In the genomic region with DNA sequence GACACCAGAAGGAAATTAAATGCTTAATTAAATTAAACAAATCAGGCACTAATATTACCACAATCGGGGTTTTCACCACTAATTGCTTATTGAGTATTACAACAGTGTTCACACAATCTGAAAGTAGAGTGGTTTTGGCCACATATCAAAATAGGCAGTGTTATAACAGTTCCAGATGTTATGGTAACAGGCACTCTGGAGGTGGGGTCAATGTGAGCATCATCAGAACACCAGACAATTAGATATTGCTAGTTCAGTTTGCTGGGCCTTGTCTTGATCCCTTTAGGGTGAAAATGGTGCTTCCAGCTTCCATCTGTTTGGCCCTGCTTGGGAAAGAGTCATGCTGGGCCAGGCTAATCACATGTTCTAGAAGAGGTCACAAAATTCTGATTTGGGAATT, we compare ENCODE assay signal across 23 cellular contexts.
"Had no signal": no experiment of that assay in that cellular context is flagged by ENCODE, and none has a peak within 500 bp of the region (broad histone marks: within the 10 kb centered on the region; RNA-seq: fewer than 3 reads in every experiment).

No MANE protein-coding gene starts in this region.

- H3K9me3 ChIP-seq: SJSA1 had no signal

- H3K27ac ChIP-seq: HL-60, SJSA1, SK-N-MC had no signal

- DNase-seq: KBM-7, MV-4-11, NCI-H1048, NCI-H1105, NCI-H1417 treated with DMSO at 0.1 percent for 48 hours, NCI-H146, NCI-H1694 treated with DMSO at 0.1 percent for 48 hours, NCI-H1930, NCI-H2081 treated with DMSO at 0.1 percent for 48 hours, NCI-H2171, NCI-H226, NCI-H446, NCI-H510A, NCI-H524 treated with DMSO at 0.1 percent for 48 hours, NCI-H69, NCI-H774, Right ventricle myocardium superior, RPMI8226, SIG-M5 had no signal

- H3K4me3 ChIP-seq: SJSA1, SK-N-MC had no signal

- H3K9me3 Mint-ChIP-seq: IgD-negative memory B cell had no signal

- H3K4me3 Mint-ChIP-seq: IgD-negative memory B cell had no signal

- H3K27ac Mint-ChIP-seq: IgD-negative memory B cell had no signal

- H3K27me3 ChIP-seq: SJSA1 had no signal
